In genomic region chr5:78574157-78574673, GRCh38 we compare ENCODE assay signal across 11 cellular contexts.
DNase-seq lines count a peak whose midpoint lies in the region; ATAC-seq and TF ChIP-seq lines count a peak whose summit lies in the region.
"Had no signal": no experiment of that assay in that cellular context is flagged by ENCODE, and none has a peak within 500 bp of the region (broad histone marks: within the 10 kb centered on the region; RNA-seq: fewer than 3 reads in every experiment).

No MANE protein-coding gene starts in this region.

- ATAC-seq in GM21717 (IDR thresholded peaks at IDR 0.05; ENCODE audit: unreplicated experiment), result peak; percentile 43
- no peak for ATAC-seq in GM21390 (IDR thresholded peaks at IDR 0.05; ENCODE audit: unreplicated experiment)

- no peaks in the 10 kb centered on the region for H3K9me2 ChIP-seq in hepatocyte (replicated peaks; ENCODE audit: insufficient read depth)

- no peaks in the 10 kb centered on the region for H3K36me3 ChIP-seq in WERI-Rb-1
- H3K36me3 ChIP-seq in hepatocyte (replicated peaks; ENCODE audit: insufficient read depth, low read depth), result no peaks in the 10 kb centered on the region

- H3K27me3 ChIP-seq in WERI-Rb-1 (ENCODE audit: insufficient read depth, low read depth, severe bottlenecking) (no peaks in the 10 kb centered on the region), hepatocyte (no peaks in the 10 kb centered on the region)

- no peak overlapping the region for H3K4me2 ChIP-seq in hepatocyte

- no peak for DNase-seq in WERI-Rb-1
- no peak for DNase-seq in hepatocyte (ENCODE audit: low spot score)
- DNase-seq in substantia nigra (lab: John Stamatoyannopoulos, UW), result peak in 1 of 49 donors; percentile 13
- DNase-seq in UCSD-AML1 (lab: John Stamatoyannopoulos, UW; ENCODE audit: unreplicated experiment), result no peak
- DNase-seq in activated CD4-positive, CD25-positive, alpha-beta regulatory T cell (lab: John Stamatoyannopoulos, UW), result no peak
- no peak for DNase-seq in coronary artery (ENCODE audit: low spot score)
- DNase-seq: activated CD8-positive, alpha-beta memory T cell treated with anti-CD3 and anti-CD28 coated beads, Interleukin-2, amount 50 U/mL, for 48 hours; NCI-H2107 had no signal

- H3K4me1 ChIP-seq in hepatocyte (ENCODE audit: insufficient read depth), result peaks cover 30% of the 10 kb centered on the region

- H3K4me3 ChIP-seq in WERI-Rb-1 (ENCODE audit: low read depth, low read length) (no peak overlapping the region), hepatocyte (no peak overlapping the region), coronary artery (no peak overlapping the region)
- H3K4me3 ChIP-seq: SK-N-MC had no signal

- H3K27ac ChIP-seq in WERI-Rb-1, result peak overlapping the region; percentile 71
- H3K27ac ChIP-seq in hepatocyte, result peak overlapping the region; percentile 67
- peak overlapping the region; percentile 52 for H3K27ac ChIP-seq in substantia nigra (ENCODE audit: low read depth, low read length, poor library complexity, severe bottlenecking)
- peak overlapping the region in 1 of 2 donors; percentile 62 for H3K27ac ChIP-seq in coronary artery
- H3K27ac ChIP-seq: SK-N-MC had no signal

- no peaks in the 10 kb centered on the region for H3K9me3 ChIP-seq in WERI-Rb-1 (ENCODE audit: severe bottlenecking)
- H3K9me3 ChIP-seq in hepatocyte (ENCODE audit: low read depth), result no peaks in the 10 kb centered on the region

- TF ChIP-seq CTCF in WERI-Rb-1 (IDR thresholded peaks at IDR 0.05; ENCODE audit: low read depth, low read length) (no peak), hepatocyte (IDR thresholded peaks at IDR 0.05; ENCODE audit: poor library complexity) (no peak), coronary artery (IDR thresholded peaks at IDR 0.05) (no peak)

- whole genome bisulfite sequencing in hepatocyte (ENCODE audit: low lambda C conversion rate, missing lambda C conversion rate), result 58% methylated on average over 4 of the region's 4 CpGs

- no peaks in the 10 kb centered on the region for H4K20me1 ChIP-seq in hepatocyte (ENCODE audit: insufficient read depth, poor library complexity, severe bottlenecking)

- H3K79me2 ChIP-seq in hepatocyte, result peaks cover 42% of the 10 kb centered on the region

- H2AFZ ChIP-seq in hepatocyte, result no peak overlapping the region
